In genomic region chr16:15154005-15154404, GRCh38 we compare ENCODE assay signal across 8 cellular contexts. TPM values are rescaled to one million over a fixed set of nuclear protein-coding genes. Genes with fewer than 3 reads are reported as not detected.
DNase-seq lines count a peak whose midpoint lies in the region; ATAC-seq and TF ChIP-seq lines count a peak whose summit lies in the region.
"Not testable (repeated sequence)": the region's sequence is repeated elsewhere in the genome, so short reads cannot be mapped to it uniquely, and the experiment has no call there.

No MANE protein-coding gene starts in this region.

- H3K36me3 ChIP-seq in ACC112 (ENCODE audit: insufficient read depth, low read length); H7 (replicated peaks; ENCODE audit: control insufficient read depth, insufficient read depth, low read length); OCI-LY1 (ENCODE audit: insufficient read depth, low read length); mammary epithelial cell (ENCODE audit: insufficient read depth, low read length): not testable (repeated sequence)

- H3K27ac ChIP-seq in ACC112 (ENCODE audit: low read depth, low read length); OCI-LY1 (ENCODE audit: low read depth, low read length, poor library complexity, severe bottlenecking); mammary epithelial cell (ENCODE audit: insufficient read depth, low read depth, low read length): not testable (repeated sequence)

- POLR2A ChIA-PET in activated CD8-positive, alpha-beta T cell treated with anti-CD3 and anti-CD28 coated beads, Interleukin-2, amount 10 ng/mL, durations not matched to agents 7 days and 5 days (lab: Charles Lee): interaction anchor here (1.1 kb wide), 1 partner anchor 60 kb away, joined by 3 read pairs; the partner anchor contains the start of gene RRN3

- H3K4me1 Mint-ChIP-seq in activated CD8-positive, alpha-beta T cell treated with anti-CD3 and anti-CD28 coated beads, Interleukin-2, amount 10 ng/mL, durations not matched to agents 7 days and 5 days (ENCODE audit: low read depth); naive B cell: not testable (repeated sequence)

- CTCF ChIA-PET in activated CD8-positive, alpha-beta T cell treated with anti-CD3 and anti-CD28 coated beads, Interleukin-2, amount 10 ng/mL, durations not matched to agents 7 days and 5 days (lab: Charles Lee); mammary epithelial cell (lab: Charles Lee; ENCODE audit: low non-redundant PET): not testable (repeated sequence)

- not testable (repeated sequence) for H3F3A ChIP-seq in OCI-LY1 (ENCODE audit: insufficient read depth, low read length)

- in situ Hi-C loops in mammary epithelial cell (cut with MboI; ENCODE audit: low sequenced_read_pairs in 2 of 2): not testable (repeated sequence)

- not testable (repeated sequence) for H3K79me2 ChIP-seq in ACC112 (ENCODE audit: control insufficient read depth, insufficient read depth, low read length, unreplicated experiment); OCI-LY1 (ENCODE audit: insufficient read depth, low read length); mammary epithelial cell (ENCODE audit: insufficient read depth, low read length)

- intact Hi-C loops in mammary epithelial cell (cut with micrococcal nuclease); left cardiac atrium (cut with DNase I): not testable (repeated sequence)

- H2AFZ ChIP-seq in ACC112 (ENCODE audit: low read length, unreplicated experiment); OCI-LY1 (ENCODE audit: low read length); mammary epithelial cell (ENCODE audit: low read depth, low read length): not testable (repeated sequence)

- dilution Hi-C loops in mammary epithelial cell (cut with HindIII; ENCODE audit: low sequenced_read_pairs): not testable (repeated sequence)

- not testable (repeated sequence) for H3K9me3 ChIP-seq in OCI-LY1 (ENCODE audit: low read length); mammary epithelial cell (replicated peaks; ENCODE audit: insufficient read depth, low read length)

- H3K27me3 ChIP-seq in ACC112 (ENCODE audit: insufficient read depth, low read length); H7 (ENCODE audit: control insufficient read depth, insufficient read depth, low read length); OCI-LY1 (ENCODE audit: insufficient read depth, low read length); mammary epithelial cell (ENCODE audit: insufficient read depth, low read length): not testable (repeated sequence)

- not testable (repeated sequence) for BruUV-seq in mammary epithelial cell (replicated peaks; lab: Mats Ljungman, UMichigan)

- no CpG with 5 or more reads among the region's 48 CpGs for WGBS in mammary epithelial cell (ENCODE audit: low coverage, missing lambda C conversion rate)

- DNase-seq in H7 (peak; percentile 6), mammary epithelial cell (peak; percentile 34), left cardiac atrium (peak; percentile 59), naive B cell (peak; percentile 22)
- DNase-seq in activated CD8-positive, alpha-beta T cell treated with anti-CD3 and anti-CD28 coated beads, Interleukin-2, amount 10 ng/mL, durations not matched to agents 7 days and 5 days: peak; percentile 27
- peak; percentile 31 for DNase-seq in stimulated activated CD4-positive, alpha-beta T cell treated with anti-CD3 and anti-CD28 coated beads, Interleukin-4, amount 100 ng/mL, for 1 hour

- not testable (repeated sequence) for H3K27me3 Mint-ChIP-seq in activated CD8-positive, alpha-beta T cell treated with anti-CD3 and anti-CD28 coated beads, Interleukin-2, amount 10 ng/mL, durations not matched to agents 7 days and 5 days (ENCODE audit: low read depth); naive B cell

- not testable (repeated sequence) for H3K9me3 Mint-ChIP-seq in activated CD8-positive, alpha-beta T cell treated with anti-CD3 and anti-CD28 coated beads, Interleukin-2, amount 10 ng/mL, durations not matched to agents 7 days and 5 days (ENCODE audit: insufficient read depth); naive B cell

- peak overlapping the region; percentile 75 for H3K4me3 ChIP-seq in ACC112 (ENCODE audit: low read depth, low read length)
- H3K4me3 ChIP-seq in H7 (ENCODE audit: insufficient read depth, low read depth, low read length): peak overlapping the region; percentile 43
- H3K4me3 ChIP-seq in OCI-LY1 (ENCODE audit: low read depth, low read length, poor library complexity, severe bottlenecking): peak overlapping the region; percentile 62
- peak overlapping the region in 2 of 3 experiments; percentile 24 to 37 for H3K4me3 ChIP-seq in mammary epithelial cell (replicated peaks in 1 of 3; ENCODE audit: insufficient read depth in 1 of 3, low read depth in 2 of 3, low read length in 3 of 3)

- not testable (repeated sequence) for H3K27ac Mint-ChIP-seq in activated CD8-positive, alpha-beta T cell treated with anti-CD3 and anti-CD28 coated beads, Interleukin-2, amount 10 ng/mL, durations not matched to agents 7 days and 5 days; naive B cell

- H3K4me3 Mint-ChIP-seq in activated CD8-positive, alpha-beta T cell treated with anti-CD3 and anti-CD28 coated beads, Interleukin-2, amount 10 ng/mL, durations not matched to agents 7 days and 5 days: peak overlapping the region; percentile 67
- H3K4me3 Mint-ChIP-seq in naive B cell: peak overlapping the region in 6 of 8 donors; percentile 34 to 77 (median 44)

- not testable (repeated sequence) for TF ChIP-seq CTCF in OCI-LY1 (IDR thresholded peaks at IDR 0.05; ENCODE audit: low read length); mammary epithelial cell (conservative IDR thresholded peaks at IDR 0.05 in 1 of 2, IDR thresholded peaks at IDR 0.05 in 1 of 2; ENCODE audit: extremely low read depth in 1 of 2, insufficient read depth in 1 of 2, low read depth in 1 of 2, low read length in 2 of 2)

- not testable (repeated sequence) for H3K4me1 ChIP-seq in ACC112 (ENCODE audit: control insufficient read depth, insufficient read depth, low read length, unreplicated experiment); OCI-LY1 (ENCODE audit: insufficient read depth, low read length, severe bottlenecking); mammary epithelial cell (ENCODE audit: insufficient read depth, low read length)

- peak overlapping the region; percentile 48; the same call in 1 of the 2 replicates for H3K9ac ChIP-seq in OCI-LY1 (ENCODE audit: low read length)
- not testable (repeated sequence) for H3K9ac ChIP-seq in mammary epithelial cell (ENCODE audit: insufficient read depth, low read length)

- H3K36me3 Mint-ChIP-seq in activated CD8-positive, alpha-beta T cell treated with anti-CD3 and anti-CD28 coated beads, Interleukin-2, amount 10 ng/mL, durations not matched to agents 7 days and 5 days (ENCODE audit: low read depth); naive B cell: not testable (repeated sequence)

- not testable (repeated sequence) for H3K9me2 ChIP-seq in OCI-LY1 (ENCODE audit: low read depth, low read length)

- not testable (repeated sequence) for H4K20me1 ChIP-seq in OCI-LY1 (ENCODE audit: insufficient read depth, low read length); mammary epithelial cell (ENCODE audit: insufficient read depth, low read length)

- H3K4me2 ChIP-seq in OCI-LY1 (ENCODE audit: low read length): peak overlapping the region; percentile 53; the same call in 1 of the 2 replicates
- H3K4me2 ChIP-seq in mammary epithelial cell (ENCODE audit: insufficient read depth, low read depth, low read length): not testable (repeated sequence)

- ATAC-seq in activated CD8-positive, alpha-beta T cell treated with anti-CD3 and anti-CD28 coated beads, Interleukin-2, amount 10 ng/mL, durations not matched to agents 7 days and 5 days; left cardiac atrium; naive B cell (ENCODE audit: low read depth in 2 of 2): not testable (repeated sequence)

RNA-seq across cellular contexts. Expression of gene RRN3, which starts 59.9 kb away (rescaled TPM):
- 24.8 and 28.3 TPM in 2 replicates for total RNA-seq in H7 (2014; rRNA removed; shearing (Covaris generic))
- total RNA-seq in activated CD8-positive, alpha-beta T cell treated with anti-CD3 and anti-CD28 coated beads, Interleukin-2, amount 10 ng/mL, durations not matched to agents 7 days and 5 days: 10 to 100 TPM; 25.5 to 26.7 TPM
- 10 to 100 TPM; 36.3 to 50.3 TPM for total RNA-seq in mammary epithelial cell
- polyA plus RNA-seq in mammary epithelial cell: 29.2 TPM
- polyA minus RNA-seq in mammary epithelial cell: 84.5 TPM
- 10 to 100 TPM; 20.0 to 25.6 TPM for total RNA-seq in left cardiac atrium
- 10 to 100 TPM; 10.9 to 23.7 (median 18.5) TPM for polyA plus RNA-seq in naive B cell (ENCODE audit: low read depth in 6 of 6)

Comparison
In these comparisons a context has a peak if more than half of its experiments do, and no peak if none do; other contexts are left out.
1. DNase-seq: peak in every context shown above with its lines; median percentile 59 in left cardiac atrium; 34 in mammary epithelial cell; 31 in stimulated activated CD4-positive, alpha-beta T cell treated with anti-CD3 and anti-CD28 coated beads, Interleukin-4, amount 100 ng/mL, for 1 hour; 27 in activated CD8-positive, alpha-beta T cell treated with anti-CD3 and anti-CD28 coated beads, Interleukin-2, amount 10 ng/mL, durations not matched to agents 7 days and 5 days; 22 in naive B cell; 6 in H7.